18 cellular contexts compared by ENCODE assay signal in the genomic region with DNA sequence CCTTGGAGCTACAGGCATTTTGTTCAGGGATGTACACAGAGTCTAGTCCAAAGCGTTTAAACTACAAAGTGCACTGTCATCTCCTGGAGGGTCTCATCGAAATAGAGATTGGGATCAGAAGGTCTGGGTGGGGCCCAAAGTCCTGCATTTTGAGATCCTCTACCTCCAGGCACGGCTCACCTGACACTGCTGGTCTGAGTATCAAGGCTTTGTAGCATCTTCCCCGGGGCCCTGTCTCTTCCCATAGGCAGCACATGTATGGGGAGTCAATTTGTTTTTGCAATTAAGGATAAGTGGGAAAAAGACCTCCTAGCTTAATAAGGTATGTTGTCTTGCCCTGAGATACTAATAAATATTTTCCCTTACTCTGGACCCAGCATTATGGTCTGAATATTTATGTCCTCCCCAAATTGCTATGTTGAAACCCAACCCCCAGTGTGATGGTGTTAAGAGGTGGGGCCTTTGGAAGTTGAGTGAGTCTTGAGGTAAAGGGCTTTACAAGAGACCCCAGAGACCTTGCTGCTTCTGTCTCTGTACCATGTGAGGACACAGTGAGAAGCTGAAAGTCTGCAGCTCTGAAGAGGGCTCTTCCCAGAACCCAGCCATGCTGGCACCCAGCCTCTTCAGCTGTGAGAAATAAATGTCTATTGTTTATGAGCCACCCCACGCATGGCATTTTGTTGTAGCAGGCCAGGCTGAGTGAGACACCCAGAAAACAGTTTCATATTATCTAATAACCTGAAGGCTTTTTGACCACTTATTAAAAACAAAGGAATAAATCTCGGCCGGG.
DNase-seq lines count a peak whose midpoint lies in the region; ATAC-seq and TF ChIP-seq lines count a peak whose summit lies in the region.
"Had no signal": no experiment of that assay in that cellular context is flagged by ENCODE, and none has a peak within 500 bp of the region (broad histone marks: within the 10 kb centered on the region; RNA-seq: fewer than 3 reads in every experiment).

No MANE protein-coding gene starts in this region.

- H3K4me1 Mint-ChIP-seq in H9 (no peaks in the 10 kb centered on the region), T-cell (no peaks in the 10 kb centered on the region)

- H3K4me3 ChIP-seq in right atrium auricular region (no peak overlapping the region), heart right ventricle (no peak overlapping the region), lung (no peak overlapping the region), hepatocyte (no peak overlapping the region)
- H3K4me3 ChIP-seq: A549, PC-9 had no signal

- no peak overlapping the region for H2BK120ac ChIP-seq in H9 (ENCODE audit: low read depth, low read length, poor library complexity, severe bottlenecking)

- H3K36me3 Mint-ChIP-seq in H9 (ENCODE audit: insufficient read depth in 1 of 3, low read depth in 3 of 3) (no peaks in the 10 kb centered on the region), T-cell (no peaks in the 10 kb centered on the region)

- CTCF ChIA-PET in T-cell (lab: Charles Lee): no interaction called here

- H3K4me3 Mint-ChIP-seq in H9 (no peak overlapping the region), T-cell (no peak overlapping the region)

- no peak overlapping the region for H2BK12ac ChIP-seq in H9 (ENCODE audit: insufficient read length, low read depth, low read length)

- H2BK20ac ChIP-seq in H9 (ENCODE audit: low read depth, low read length, poor library complexity, severe bottlenecking): no peak overlapping the region

- no peaks in the 10 kb centered on the region for H3K79me1 ChIP-seq in H9 (ENCODE audit: insufficient read depth, low read depth, low read length, poor library complexity, severe bottlenecking)

- ATAC-seq in heart right ventricle (no peak), lung (ENCODE audit: insufficient read depth, low FRiP score) (no peak), T-cell (replicated peaks in 1 of 4) (no peak)
- ATAC-seq: A549 had no signal

- no peak overlapping the region for H3K27ac ChIP-seq in right atrium auricular region
- H3K27ac ChIP-seq in heart right ventricle: no peak overlapping the region
- no peak overlapping the region for H3K27ac ChIP-seq in lung (ENCODE audit: low read depth in 1 of 2, low read length in 1 of 2)
- no peak overlapping the region for H3K27ac ChIP-seq in H9 (ENCODE audit: insufficient read length, low read depth, low read length)
- no peak overlapping the region for H3K27ac ChIP-seq in hepatocyte
- H3K27ac ChIP-seq: A549, PC-9 had no signal

- no peak overlapping the region for H3K4me2 ChIP-seq in H9 (ENCODE audit: insufficient read depth, insufficient read length, low read length)
- H3K4me2 ChIP-seq in hepatocyte: no peak overlapping the region
- H3K4me2 ChIP-seq: A549, PC-9 had no signal

- no peak overlapping the region for H4K8ac ChIP-seq in H9 (replicated peaks; ENCODE audit: insufficient read length, low read depth, low read length)

- H3K23me2 ChIP-seq in H9 (ENCODE audit: insufficient read length, low read depth, low read length, poor library complexity, severe bottlenecking): no peaks in the 10 kb centered on the region

- peak; percentile 30 for DNase-seq in right atrium auricular region (ENCODE audit: low spot score)
- DNase-seq in heart right ventricle: no peak
- DNase-seq in lung (ENCODE audit: low spot score): peak; percentile 21
- DNase-seq in pons (ENCODE audit: low spot score): peak; percentile 47
- no peak for DNase-seq in H9
- DNase-seq in T-cell: no peak
- DNase-seq in hepatocyte (ENCODE audit: low spot score): no peak
- DNase-seq: BE2C, DMS79, Kasumi-1, NCI-H1694 treated with DMSO at 0.1 percent for 48 hours, NCI-H2227 treated with DMSO at 0.1 percent for 48 hours, NCI-H510A, NCI-H748 treated with DMSO at 0.1 percent for 48 hours, PC-9, RPMI8226, SHP77 treated with DMSO at 0.1 percent for 48 hours had no signal

- H4K5ac ChIP-seq in H9 (ENCODE audit: insufficient read length, low read depth, low read length): no peak overlapping the region

- no peaks in the 10 kb centered on the region for H3K9me3 ChIP-seq in right atrium auricular region
- no peaks in the 10 kb centered on the region for H3K9me3 ChIP-seq in heart right ventricle
- H3K9me3 ChIP-seq in lung (ENCODE audit: control insufficient read depth in 2 of 2, insufficient read depth in 1 of 2, low read length in 1 of 2): no peaks in the 10 kb centered on the region
- no peaks in the 10 kb centered on the region for H3K9me3 ChIP-seq in H9 (ENCODE audit: control insufficient read depth, low read depth, low read length)
- H3K9me3 ChIP-seq in hepatocyte (ENCODE audit: low read depth): no peaks in the 10 kb centered on the region
- H3K9me3 ChIP-seq: A549, BE2C had no signal

- TF ChIP-seq CTCF in right atrium auricular region (IDR thresholded peaks at IDR 0.05) (no peak), heart right ventricle (IDR thresholded peaks at IDR 0.05) (no peak), lung (IDR thresholded peaks at IDR 0.05; ENCODE audit: control extremely low read depth, extremely low read depth) (no peak), H9 (conservative IDR thresholded peaks at IDR 0.05) (no peak), hepatocyte (IDR thresholded peaks at IDR 0.05; ENCODE audit: poor library complexity) (no peak)

- H3K9me3 Mint-ChIP-seq in H9 (no peaks in the 10 kb centered on the region), T-cell (no peaks in the 10 kb centered on the region)

- no peak overlapping the region for H2BK5ac ChIP-seq in H9 (ENCODE audit: insufficient read length, low read length)

- 87 to 90% methylated on average over 7 of the region's 7 CpGs for WGBS in heart right ventricle, 2 donors
- WGBS in lung, 2 donors: 90 to 95% methylated on average over 7 of the region's 7 CpGs
- no CpG with 5 or more reads among the region's 7 CpGs for WGBS in H9 (ENCODE audit: extremely low coverage, insufficient read length, low lambda C conversion rate)
- WGBS in hepatocyte (ENCODE audit: low lambda C conversion rate, missing lambda C conversion rate): 87% methylated on average over 7 of the region's 7 CpGs

- H2AFZ ChIP-seq in H9 (ENCODE audit: low read length) (no peak overlapping the region), hepatocyte (no peak overlapping the region)
- H2AFZ ChIP-seq: PC-9 had no signal

- no peak overlapping the region for H3T11ph ChIP-seq in H9 (ENCODE audit: low read length)

- no peaks in the 10 kb centered on the region for H3K79me2 ChIP-seq in H9 (ENCODE audit: insufficient read depth, low read length)
- no peaks in the 10 kb centered on the region for H3K79me2 ChIP-seq in hepatocyte

- no peak overlapping the region for H3K23ac ChIP-seq in H9 (ENCODE audit: insufficient read length, low read depth, low read length)

- H3K4ac ChIP-seq in H9 (ENCODE audit: low read depth, low read length): no peak overlapping the region

- no peaks in the 10 kb centered on the region for H3K36me3 ChIP-seq in right atrium auricular region
- H3K36me3 ChIP-seq in heart right ventricle: no peaks in the 10 kb centered on the region
- no peaks in the 10 kb centered on the region for H3K36me3 ChIP-seq in lung (ENCODE audit: control insufficient read depth in 2 of 2, insufficient read depth in 2 of 2, low read length in 2 of 2)
- no peaks in the 10 kb centered on the region for H3K36me3 ChIP-seq in hepatocyte (replicated peaks; ENCODE audit: insufficient read depth, low read depth)
- H3K36me3 ChIP-seq: BE2C had no signal

- H4K20me1 ChIP-seq in H9 (ENCODE audit: control insufficient read depth, insufficient read depth, insufficient read length) (no peaks in the 10 kb centered on the region), hepatocyte (ENCODE audit: insufficient read depth, poor library complexity, severe bottlenecking) (no peaks in the 10 kb centered on the region)

- H2AK5ac ChIP-seq in H9 (ENCODE audit: insufficient read length, low read length): no peak overlapping the region

- H3K18ac ChIP-seq in H9 (ENCODE audit: insufficient read length, low read depth, low read length): no peak overlapping the region

- no peak overlapping the region for H3K9ac ChIP-seq in H9 (ENCODE audit: extremely low read depth, insufficient read length, low read length)

- H3K27ac Mint-ChIP-seq in H9 (no peak overlapping the region), T-cell (no peak overlapping the region)

- H3K27me3 Mint-ChIP-seq in H9 (ENCODE audit: low read depth) (no peaks in the 10 kb centered on the region; the same call in none of the 2 replicates), T-cell (peaks cover 6 to 9% of the 10 kb centered on the region in 2 donors)

- H4K91ac ChIP-seq in H9 (ENCODE audit: insufficient read length, low read depth, low read length): no peak overlapping the region

- H3K56ac ChIP-seq in H9 (ENCODE audit: insufficient read length, low read depth, low read length): no peak overlapping the region

- H3K27me3 ChIP-seq in right atrium auricular region (no peaks in the 10 kb centered on the region), heart right ventricle (no peaks in the 10 kb centered on the region), lung (ENCODE audit: control insufficient read depth, insufficient read depth) (no peaks in the 10 kb centered on the region), H9 (ENCODE audit: insufficient read depth, low read length) (no peaks in the 10 kb centered on the region), hepatocyte (no peaks in the 10 kb centered on the region)
- H3K27me3 ChIP-seq: BE2C had no signal

- no peak overlapping the region for H3K14ac ChIP-seq in H9 (ENCODE audit: insufficient read depth, low read length)

- H3K9me2 ChIP-seq in hepatocyte (replicated peaks; ENCODE audit: insufficient read depth): no peaks in the 10 kb centered on the region

- intact Hi-C loops in heart right ventricle (cut with DNase I): no loop called here

- POLR2A ChIA-PET in T-cell (lab: Charles Lee): no interaction called here

- no peaks in the 10 kb centered on the region for H3K4me1 ChIP-seq in right atrium auricular region
- no peaks in the 10 kb centered on the region for H3K4me1 ChIP-seq in heart right ventricle
- no peaks in the 10 kb centered on the region for H3K4me1 ChIP-seq in lung (ENCODE audit: control insufficient read depth in 2 of 2, insufficient read depth in 2 of 2, low read length in 2 of 2)
- no peaks in the 10 kb centered on the region for H3K4me1 ChIP-seq in H9 (ENCODE audit: insufficient read depth, low read length)
- no peaks in the 10 kb centered on the region for H3K4me1 ChIP-seq in hepatocyte (ENCODE audit: insufficient read depth)
- H3K4me1 ChIP-seq: A549, BE2C had no signal

- H2BK15ac ChIP-seq in H9 (ENCODE audit: low read depth, low read length): no peak overlapping the region

Comparison
In these comparisons a context has a peak if more than half of its experiments do, and no peak if none do; other contexts are left out.
1. DNase-seq: peak in right atrium auricular region (single experiment), lung (single experiment) and pons (single experiment); none in heart right ventricle (0 of 2), H9 (single experiment), T-cell (0 of 34) and hepatocyte (single experiment).